In the genomic region with DNA sequence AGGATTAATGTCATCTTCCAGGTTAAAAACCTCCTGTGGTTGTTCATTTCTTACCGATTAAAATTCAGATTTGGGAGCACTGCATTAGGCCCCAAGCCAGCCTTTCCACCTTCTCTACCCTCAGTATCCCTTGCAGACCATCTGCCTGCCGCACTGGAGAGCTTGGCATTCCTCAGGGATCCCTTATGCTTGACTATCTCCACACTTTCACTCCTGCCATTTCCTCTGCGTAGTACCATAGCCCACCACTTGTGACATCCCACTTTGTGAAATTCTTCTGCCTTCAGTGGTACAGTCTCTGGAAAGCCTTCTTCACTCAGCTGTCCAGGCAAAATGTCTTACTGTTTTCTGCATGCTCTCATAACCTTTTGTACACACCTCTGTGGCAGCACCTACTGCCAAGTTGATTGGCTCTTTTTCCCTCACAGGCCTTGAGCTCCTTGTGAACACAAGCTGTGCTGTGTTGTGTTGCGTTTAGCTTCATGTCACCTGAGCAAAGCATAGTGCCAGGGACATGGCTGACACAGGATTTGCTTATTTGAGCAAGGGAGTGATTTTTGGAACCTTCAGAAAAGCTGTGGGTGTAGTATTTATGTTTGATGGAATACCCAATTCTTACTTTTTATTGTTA, we compare ENCODE assay signal across 23 cellular contexts.
"Had no signal": no experiment of that assay in that cellular context is flagged by ENCODE, and none has a peak within 500 bp of the region (broad histone marks: within the 10 kb centered on the region; RNA-seq: fewer than 3 reads in every experiment).

No MANE protein-coding gene starts in this region.

- H3K36me3 ChIP-seq: breast epithelium, lower lobe of right lung, stomach, suprapubic skin, transverse colon, vagina had no signal

- H3K4me3 Mint-ChIP-seq: activated CD4-positive, alpha-beta T cell treated with anti-CD3 and anti-CD28 coated beads, Interleukin-2, amount 10 ng/mL, durations not matched to agents 7 days and 5 days; activated CD8-positive, alpha-beta memory T cell treated with anti-CD3 and anti-CD28 coated beads, Interleukin-2, amount 10 ng/mL, durations not matched to agents 7 days and 5 days; activated CD8-positive, alpha-beta T cell treated with anti-CD3 and anti-CD28 coated beads for 36 hours; activated naive CD8-positive, alpha-beta T cell treated with anti-CD3 and anti-CD28 coated beads for 36 hours; dendritic cell treated with granulocyte-macrophage colony-stimulating factor and Interleukin-4, amounts not matched to agents 40 ng/mL and 50 ng/mL, for 4 days; immature natural killer cell; naive thymus-derived CD4-positive, alpha-beta T cell; neural crest cell; stimulated activated memory B cell treated with anti-CD40 and anti-IgM and Interleukin-4, amounts not matched to agents 10 μg/mL and 1 μg/mL and 100 μg/mL, for 72 hours had no signal

- H3K27me3 ChIP-seq: foreskin keratinocyte, stomach, suprapubic skin, transverse colon, vagina had no signal

- H3K27me3 Mint-ChIP-seq: activated CD4-positive, alpha-beta T cell treated with anti-CD3 and anti-CD28 coated beads, Interleukin-2, amount 10 ng/mL, durations not matched to agents 7 days and 5 days; activated CD8-positive, alpha-beta memory T cell treated with anti-CD3 and anti-CD28 coated beads, Interleukin-2, amount 10 ng/mL, durations not matched to agents 7 days and 5 days; activated CD8-positive, alpha-beta T cell treated with anti-CD3 and anti-CD28 coated beads for 36 hours; activated naive CD8-positive, alpha-beta T cell treated with anti-CD3 and anti-CD28 coated beads for 36 hours; dendritic cell treated with granulocyte-macrophage colony-stimulating factor and Interleukin-4, amounts not matched to agents 40 ng/mL and 50 ng/mL, for 4 days; naive thymus-derived CD4-positive, alpha-beta T cell; stimulated activated memory B cell treated with anti-CD40 and anti-IgM and Interleukin-4, amounts not matched to agents 10 μg/mL and 1 μg/mL and 100 μg/mL, for 72 hours had no signal

- H3K4me1 ChIP-seq: breast epithelium, foreskin keratinocyte, lower lobe of right lung, stomach, suprapubic skin, transverse colon, vagina had no signal

- H3K9me3 ChIP-seq: breast epithelium, lower lobe of right lung, stomach, suprapubic skin, transverse colon, vagina had no signal

- ATAC-seq: activated CD8-positive, alpha-beta memory T cell treated with anti-CD3 and anti-CD28 coated beads, Interleukin-2, amount 10 ng/mL, durations not matched to agents 7 days and 5 days; activated CD8-positive, alpha-beta T cell treated with anti-CD3 and anti-CD28 coated beads for 36 hours; foreskin keratinocyte; naive thymus-derived CD4-positive, alpha-beta T cell; sciatic nerve; stimulated activated memory B cell treated with anti-CD40 and anti-IgM and Interleukin-4, amounts not matched to agents 10 μg/mL and 1 μg/mL and 100 μg/mL, for 72 hours had no signal

- H3K27ac ChIP-seq: breast epithelium, foreskin keratinocyte, lower lobe of right lung, stomach, suprapubic skin, transverse colon, vagina had no signal

- H3K27ac Mint-ChIP-seq: activated CD4-positive, alpha-beta T cell treated with anti-CD3 and anti-CD28 coated beads, Interleukin-2, amount 10 ng/mL, durations not matched to agents 7 days and 5 days; activated CD8-positive, alpha-beta memory T cell treated with anti-CD3 and anti-CD28 coated beads, Interleukin-2, amount 10 ng/mL, durations not matched to agents 7 days and 5 days; activated CD8-positive, alpha-beta T cell treated with anti-CD3 and anti-CD28 coated beads for 36 hours; activated naive CD8-positive, alpha-beta T cell treated with anti-CD3 and anti-CD28 coated beads for 36 hours; dendritic cell treated with granulocyte-macrophage colony-stimulating factor and Interleukin-4, amounts not matched to agents 40 ng/mL and 50 ng/mL, for 4 days; immature natural killer cell; naive thymus-derived CD4-positive, alpha-beta T cell; stimulated activated memory B cell treated with anti-CD40 and anti-IgM and Interleukin-4, amounts not matched to agents 10 μg/mL and 1 μg/mL and 100 μg/mL, for 72 hours had no signal

- DNase-seq: activated CD4-positive, alpha-beta T cell treated with anti-CD3 and anti-CD28 coated beads, Interleukin-2, amount 10 ng/mL, durations not matched to agents 7 days and 5 days; activated CD4-positive, CD25-positive, alpha-beta regulatory T cell treated with anti-CD3 and anti-CD28 coated beads, Interleukin-2, amount 50 U/mL, for 72 hours; activated CD8-positive, alpha-beta memory T cell treated with anti-CD3 and anti-CD28 coated beads, Interleukin-2, amount 10 ng/mL, durations not matched to agents 7 days and 5 days; activated CD8-positive, alpha-beta T cell treated with anti-CD3 and anti-CD28 coated beads for 36 hours; activated naive CD8-positive, alpha-beta T cell treated with anti-CD3 and anti-CD28 coated beads for 36 hours; effector CD4-positive, alpha-beta T cell; foreskin keratinocyte; immature natural killer cell; lower lobe of right lung; naive thymus-derived CD4-positive, alpha-beta T cell; posterior cingulate gyrus; small intestine; stimulated activated CD4-positive, alpha-beta T cell treated with anti-CD3 and anti-CD28 coated beads, Interleukin-2, amount 100 ng/mL, for 24 hours; stomach; T-helper 2 cell; transverse colon had no signal

- H3K4me3 ChIP-seq: breast epithelium, lower lobe of right lung, stomach, suprapubic skin, transverse colon, vagina had no signal

- FAIRE-seq: small intestine had no signal

- H3K9me3 Mint-ChIP-seq: activated CD4-positive, alpha-beta T cell treated with anti-CD3 and anti-CD28 coated beads, Interleukin-2, amount 10 ng/mL, durations not matched to agents 7 days and 5 days; activated CD8-positive, alpha-beta T cell treated with anti-CD3 and anti-CD28 coated beads for 36 hours; activated naive CD8-positive, alpha-beta T cell treated with anti-CD3 and anti-CD28 coated beads for 36 hours; dendritic cell treated with granulocyte-macrophage colony-stimulating factor and Interleukin-4, amounts not matched to agents 40 ng/mL and 50 ng/mL, for 4 days; immature natural killer cell; neural crest cell; stimulated activated memory B cell treated with anti-CD40 and anti-IgM and Interleukin-4, amounts not matched to agents 10 μg/mL and 1 μg/mL and 100 μg/mL, for 72 hours had no signal

- H3K4me1 Mint-ChIP-seq: activated CD4-positive, alpha-beta T cell treated with anti-CD3 and anti-CD28 coated beads, Interleukin-2, amount 10 ng/mL, durations not matched to agents 7 days and 5 days; activated CD8-positive, alpha-beta memory T cell treated with anti-CD3 and anti-CD28 coated beads, Interleukin-2, amount 10 ng/mL, durations not matched to agents 7 days and 5 days; activated naive CD8-positive, alpha-beta T cell treated with anti-CD3 and anti-CD28 coated beads for 36 hours; immature natural killer cell; stimulated activated memory B cell treated with anti-CD40 and anti-IgM and Interleukin-4, amounts not matched to agents 10 μg/mL and 1 μg/mL and 100 μg/mL, for 72 hours had no signal
